Comparison of ENCODE assay signal across 1 cellular context in the genomic region with DNA sequence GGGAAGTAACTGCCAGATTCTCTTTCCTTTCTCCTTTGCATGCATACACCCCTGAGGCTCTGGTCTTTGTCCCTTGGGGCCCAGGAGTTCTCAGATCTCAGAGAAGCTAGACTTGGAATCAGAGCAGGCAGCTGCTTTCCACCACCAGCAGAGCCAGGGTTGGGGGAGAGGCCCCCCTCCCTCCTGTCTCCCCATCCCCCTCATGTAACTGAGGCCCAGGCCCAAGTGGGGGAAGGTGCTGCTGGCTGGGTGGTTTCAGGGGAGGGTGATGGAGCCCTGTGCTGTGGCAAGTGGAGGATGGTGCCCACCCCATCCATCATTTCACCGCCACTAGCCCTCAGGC.
TF ChIP-seq lines count a peak whose summit lies in the region.

No MANE protein-coding gene starts in this region.

TF ChIP-seq in H1, 55 proteins besides CTCF, POLR2A, EP300 and RAD21:
- TF ChIP-seq NANOG (IDR thresholded peaks at IDR 0.05; ENCODE audit: insufficient read depth, low read depth, low read length, poor library complexity, severe bottlenecking) (no peak), RXRA (IDR thresholded peaks at IDR 0.05; ENCODE audit: insufficient read depth, low read depth, low read length) (no peak), RNF2 (IDR thresholded peaks at IDR 0.05; ENCODE audit: borderline replicate concordance, low read depth, low read length, missing control alignments, poor library complexity, severe bottlenecking) (no peak), HDAC2 (IDR thresholded peaks at IDR 0.05; ENCODE audit: borderline replicate concordance in 1 of 2, low read depth in 2 of 2, low read length in 2 of 2) (no peak), JUN (IDR thresholded peaks at IDR 0.05; ENCODE audit: low read depth, low read length) (no peak), CTBP2 (IDR thresholded peaks at IDR 0.05; ENCODE audit: borderline replicate concordance, insufficient read depth, insufficient read length, low read length) (peak; percentile 64), ATF2 (IDR thresholded peaks at IDR 0.05; ENCODE audit: low read length) (no peak), E2F6 (IDR thresholded peaks at IDR 0.05) (no peak), SUZ12 (IDR thresholded peaks at IDR 0.05; ENCODE audit: low read length) (no peak), KDM5A (IDR thresholded peaks at IDR 0.05; ENCODE audit: low read length) (no peak), KDM1A (IDR thresholded peaks at IDR 0.05; ENCODE audit: borderline replicate concordance, low read length) (peak; percentile 52; the same call in 1 of the 2 replicates), SP1 (IDR thresholded peaks at IDR 0.05; ENCODE audit: low read depth, low read length) (0 out of 2 replicates have a peak, but pooled peaks have one; percentile 34), GABPA (IDR thresholded peaks at IDR 0.05; ENCODE audit: borderline replicate concordance, insufficient read depth, low read length) (no peak), CEBPB (IDR thresholded peaks at IDR 0.05; ENCODE audit: low read depth, low read length) (no peak), RFX5 (IDR thresholded peaks at IDR 0.05; ENCODE audit: borderline replicate concordance, low read depth, low read length) (no peak), ASH2L (IDR thresholded peaks at IDR 0.05; ENCODE audit: low read length) (peak; percentile 15), CHD2 (IDR thresholded peaks at IDR 0.05; ENCODE audit: low read length) (no peak), FOSL1 (IDR thresholded peaks at IDR 0.05; ENCODE audit: insufficient read depth, low read depth, low read length) (no peak)
